In genomic region chrX:7218321-7219152, GRCh38 we compare ENCODE assay signal across 27 cellular contexts.
DNase-seq lines count a peak whose midpoint lies in the region; ATAC-seq and TF ChIP-seq lines count a peak whose summit lies in the region.
"Had no signal": no experiment of that assay in that cellular context is flagged by ENCODE, and none has a peak within 500 bp of the region (broad histone marks: within the 10 kb centered on the region; RNA-seq: fewer than 3 reads in every experiment).

No MANE protein-coding gene starts in this region.

- no peaks in the 10 kb centered on the region for H3K36me3 ChIP-seq in Caco-2 (ENCODE audit: control insufficient read depth, insufficient read depth, low read length)
- H3K36me3 ChIP-seq in HUES64 (ENCODE audit: insufficient read depth, low read length): no peaks in the 10 kb centered on the region
- H3K36me3 ChIP-seq: colonic mucosa, pancreas, suprapubic skin had no signal

- peak; percentile 58 to 65 for DNase-seq in Caco-2
- DNase-seq in WTC11 (ENCODE audit: low spot score): no peak
- DNase-seq in C1 segment of cervical spinal cord (lab: John Stamatoyannopoulos, UW): no peak
- DNase-seq in HEK293T (ENCODE audit: extremely low spot score): no peak
- DNase-seq in T-helper 2 cell: no peak
- DNase-seq: activated B cell treated with CpG ODN at 0.5 μM for 24 hours; activated CD4-positive, alpha-beta T cell treated with anti-CD3 and anti-CD28 coated beads, Interleukin-2, amount 10 ng/mL, durations not matched to agents 7 days and 5 days; activated gamma-delta T cell treated with Interleukin-2 at 50 U/mL for 16 hours; activated T-cell treated with anti-CD3 and anti-CD28 coated beads, Interleukin-2, amount 50 U/mL, for 24 hours; CD4-positive, CD25-positive, alpha-beta regulatory T cell; colonic mucosa; effector memory CD4-positive, alpha-beta T cell; NCI-H1417; NCI-H2029; NCI-H226; NCI-H526 treated with DMSO at 0.1 percent for 48 hours; pancreas; retina; stimulated activated naive CD4-positive, alpha-beta T cell had no signal

- peaks cover 25% of the 10 kb centered on the region for H3K36me3 Mint-ChIP-seq in Caco-2 (ENCODE audit: insufficient read depth, unreplicated experiment)
- no peaks in the 10 kb centered on the region for H3K36me3 Mint-ChIP-seq in WTC11

- WGBS in HUES64: 81% methylated on average over 5 of the region's 8 CpGs

- H3K4me1 ChIP-seq in Caco-2 (peaks cover 29% of the 10 kb centered on the region), HUES64 (ENCODE audit: insufficient read depth, low read length) (peaks cover 13% of the 10 kb centered on the region)
- H3K4me1 ChIP-seq: colonic mucosa, pancreas, suprapubic skin had no signal

- H3K27ac ChIP-seq in HUES64 (ENCODE audit: low read depth, low read length): no peak overlapping the region
- H3K27ac ChIP-seq: colonic mucosa, pancreas, skin epidermis, suprapubic skin had no signal

- H3K27me3 Mint-ChIP-seq in Caco-2 (ENCODE audit: insufficient read depth, unreplicated experiment) (no peaks in the 10 kb centered on the region), WTC11 (ENCODE audit: low read depth) (no peaks in the 10 kb centered on the region)
- H3K27me3 Mint-ChIP-seq: activated B cell treated with CpG ODN at 0.5 μM for 24 hours; activated CD4-positive, alpha-beta T cell treated with anti-CD3 and anti-CD28 coated beads, Interleukin-2, amount 10 ng/mL, durations not matched to agents 7 days and 5 days; activated T-cell treated with anti-CD3 and anti-CD28 coated beads, Interleukin-2, amount 50 U/mL, for 24 hours; CD4-positive, CD25-positive, alpha-beta regulatory T cell had no signal

- no peak for TF ChIP-seq CTCF in Caco-2 (IDR thresholded peaks at IDR 0.05; ENCODE audit: insufficient read depth in 1 of 2, low read depth in 1 of 2, low read length in 1 of 2, severe bottlenecking in 1 of 2, unreplicated experiment in 1 of 2)
- TF ChIP-seq CTCF in WTC11 (IDR thresholded peaks at IDR 0.05): no peak

- peak overlapping the region; percentile 12; the same call in 1 of the 2 replicates for H3K4me3 ChIP-seq in Caco-2 (ENCODE audit: low read depth, low read length)
- no peak overlapping the region for H3K4me3 ChIP-seq in HUES64 (ENCODE audit: low read length)
- H3K4me3 ChIP-seq: colonic mucosa, pancreas, skin epidermis, suprapubic skin had no signal

- H3K4me3 Mint-ChIP-seq in Caco-2 (ENCODE audit: unreplicated experiment) (peak overlapping the region; percentile 81), WTC11 (no peak overlapping the region)
- H3K4me3 Mint-ChIP-seq: activated B cell treated with CpG ODN at 0.5 μM for 24 hours; activated CD4-positive, alpha-beta T cell treated with anti-CD3 and anti-CD28 coated beads, Interleukin-2, amount 10 ng/mL, durations not matched to agents 7 days and 5 days; activated T-cell treated with anti-CD3 and anti-CD28 coated beads, Interleukin-2, amount 50 U/mL, for 24 hours; CD4-positive, CD25-positive, alpha-beta regulatory T cell; neural crest cell had no signal

- H3K27me3 ChIP-seq in Caco-2 (replicated peaks; ENCODE audit: control insufficient read depth, insufficient read depth, low read length): no peaks in the 10 kb centered on the region
- H3K27me3 ChIP-seq in HUES64 (ENCODE audit: insufficient read depth, low read length): no peaks in the 10 kb centered on the region
- H3K27me3 ChIP-seq: colonic mucosa, pancreas, suprapubic skin had no signal

- H3K9ac ChIP-seq in HUES64 (ENCODE audit: low read depth, low read length): 0 out of 2 replicates have a peak overlapping the region, but pooled peaks have one; percentile 26

- intact Hi-C loops in Caco-2 (cut with micrococcal nuclease; ENCODE audit: unreplicated experiment): loop anchor here (1.0 to 2.0 kb wide), 3 partner anchors 72 to 128 kb away; partner anchors contain the start of gene STS

- TSS peak; percentile 88 for BruUV-seq in Caco-2 (replicated peaks; lab: Mats Ljungman, UMichigan)

- POLR2A ChIA-PET in Caco-2 (lab: Charles Lee): no interaction called here
- POLR2A ChIA-PET in WTC11 (lab: Charles Lee): no interaction called here
- POLR2A ChIA-PET in HEK293T (lab: Yijun Ruan, JAX): no interaction called here

- peaks cover 23% of the 10 kb centered on the region for H3K4me1 Mint-ChIP-seq in Caco-2 (ENCODE audit: low read depth, unreplicated experiment)
- peaks cover 9% of the 10 kb centered on the region for H3K4me1 Mint-ChIP-seq in WTC11
- H3K4me1 Mint-ChIP-seq: activated CD4-positive, alpha-beta T cell treated with anti-CD3 and anti-CD28 coated beads, Interleukin-2, amount 10 ng/mL, durations not matched to agents 7 days and 5 days; CD4-positive, CD25-positive, alpha-beta regulatory T cell had no signal

- no peaks in the 10 kb centered on the region for H3K9me3 Mint-ChIP-seq in Caco-2 (ENCODE audit: unreplicated experiment)
- H3K9me3 Mint-ChIP-seq in WTC11: no peaks in the 10 kb centered on the region
- H3K9me3 Mint-ChIP-seq: activated B cell treated with CpG ODN at 0.5 μM for 24 hours had no signal

- H3K27ac Mint-ChIP-seq in Caco-2 (ENCODE audit: unreplicated experiment) (peak overlapping the region; percentile 94), WTC11 (no peak overlapping the region)
- H3K27ac Mint-ChIP-seq: activated B cell treated with CpG ODN at 0.5 μM for 24 hours; activated CD4-positive, alpha-beta T cell treated with anti-CD3 and anti-CD28 coated beads, Interleukin-2, amount 10 ng/mL, durations not matched to agents 7 days and 5 days; activated T-cell treated with anti-CD3 and anti-CD28 coated beads, Interleukin-2, amount 50 U/mL, for 24 hours had no signal

- CTCF ChIA-PET in Caco-2 (lab: Charles Lee) (interaction anchor here (1.1 kb wide), 2 partner anchors 27 to 86 kb away, joined by 3 to 4 read pairs; no protein-coding TSS in a partner anchor), WTC11 (lab: Charles Lee) (interaction anchor here (1.9 kb wide), 1 partner anchor 27 kb away, joined by 4 read pairs; no protein-coding TSS in a partner anchor), HEK293T (lab: Yijun Ruan, JAX) (no interaction called here)

- ATAC-seq in GM21717 (IDR thresholded peaks at IDR 0.05; ENCODE audit: unreplicated experiment) (peak; percentile 17), WTC11 (no peak), GM18858 (IDR thresholded peaks at IDR 0.05; ENCODE audit: unreplicated experiment) (no peak)
- ATAC-seq: HCT116, left lobe of liver, pancreas had no signal

- H3K9me3 ChIP-seq in Caco-2: no peaks in the 10 kb centered on the region
- H3K9me3 ChIP-seq in HUES64 (ENCODE audit: insufficient read depth, low read depth, low read length): no peaks in the 10 kb centered on the region
- H3K9me3 ChIP-seq: colonic mucosa, pancreas, suprapubic skin had no signal

TF ChIP-seq in WTC11, 78 proteins besides CTCF, POLR2A, EP300 and RAD21 (continues in another document):
- TF ChIP-seq ZBTB21 (CRISPR knock-in tag; IDR thresholded peaks at IDR 0.05; ENCODE audit: borderline replicate concordance): no peak
- TF ChIP-seq IRF2 (CRISPR knock-in tag; IDR thresholded peaks at IDR 0.05; ENCODE audit: borderline replicate concordance, low read depth): no peak
- TF ChIP-seq, protein P1, sequence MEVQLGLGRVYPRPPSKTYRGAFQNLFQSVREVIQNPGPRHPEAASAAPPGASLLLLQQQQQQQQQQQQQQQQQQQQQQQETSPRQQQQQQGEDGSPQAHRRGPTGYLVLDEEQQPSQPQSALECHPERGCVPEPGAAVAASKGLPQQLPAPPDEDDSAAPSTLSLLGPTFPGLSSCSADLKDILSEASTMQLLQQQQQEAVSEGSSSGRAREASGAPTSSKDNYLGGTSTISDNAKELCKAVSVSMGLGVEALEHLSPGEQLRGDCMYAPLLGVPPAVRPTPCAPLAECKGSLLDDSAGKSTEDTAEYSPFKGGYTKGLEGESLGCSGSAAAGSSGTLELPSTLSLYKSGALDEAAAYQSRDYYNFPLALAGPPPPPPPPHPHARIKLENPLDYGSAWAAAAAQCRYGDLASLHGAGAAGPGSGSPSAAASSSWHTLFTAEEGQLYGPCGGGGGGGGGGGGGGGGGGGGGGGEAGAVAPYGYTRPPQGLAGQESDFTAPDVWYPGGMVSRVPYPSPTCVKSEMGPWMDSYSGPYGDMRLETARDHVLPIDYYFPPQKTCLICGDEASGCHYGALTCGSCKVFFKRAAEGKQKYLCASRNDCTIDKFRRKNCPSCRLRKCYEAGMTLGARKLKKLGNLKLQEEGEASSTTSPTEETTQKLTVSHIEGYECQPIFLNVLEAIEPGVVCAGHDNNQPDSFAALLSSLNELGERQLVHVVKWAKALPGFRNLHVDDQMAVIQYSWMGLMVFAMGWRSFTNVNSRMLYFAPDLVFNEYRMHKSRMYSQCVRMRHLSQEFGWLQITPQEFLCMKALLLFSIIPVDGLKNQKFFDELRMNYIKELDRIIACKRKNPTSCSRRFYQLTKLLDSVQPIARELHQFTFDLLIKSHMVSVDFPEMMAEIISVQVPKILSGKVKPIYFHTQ (CRISPR knock-in tag; IDR thresholded peaks at IDR 0.05): no peak

TF ChIP-seq in HEK293T, 16 proteins besides CTCF, POLR2A, EP300 and RAD21:
- no peak for TF ChIP-seq ELF4 (IDR thresholded peaks at IDR 0.05)
- no peak for TF ChIP-seq FOXM1 (IDR thresholded peaks at IDR 0.05; ENCODE audit: borderline replicate concordance)
- no peak for TF ChIP-seq BHLHE40 (IDR thresholded peaks at IDR 0.05; ENCODE audit: borderline replicate concordance)
- TF ChIP-seq PKNOX1 (IDR thresholded peaks at IDR 0.05): no peak
- TF ChIP-seq NFRKB (IDR thresholded peaks at IDR 0.05): no peak
- TF ChIP-seq L3MBTL2 (conservative IDR thresholded peaks at IDR 0.05): no peak
- TF ChIP-seq LEF1 (IDR thresholded peaks at IDR 0.05; ENCODE audit: borderline replicate concordance): no peak
- TF ChIP-seq SUZ12 (IDR thresholded peaks at IDR 0.05): no peak
- TF ChIP-seq ARNT (IDR thresholded peaks at IDR 0.05): no peak
- no peak for TF ChIP-seq HDGF (IDR thresholded peaks at IDR 0.05; ENCODE audit: borderline replicate concordance)
- TF ChIP-seq FOXA1 (IDR thresholded peaks at IDR 0.05): no peak
- no peak for TF ChIP-seq FOXK2 (IDR thresholded peaks at IDR 0.05)
- TF ChIP-seq SP1 (IDR thresholded peaks at IDR 0.05): no peak
- no peak for TF ChIP-seq CTBP1 (IDR thresholded peaks at IDR 0.05; ENCODE audit: borderline replicate concordance)
- TF ChIP-seq ZNF384 (IDR thresholded peaks at IDR 0.05): no peak
- no peak for TF ChIP-seq TARDBP (IDR thresholded peaks at IDR 0.05)

Comparison
In these comparisons a context has a peak if more than half of its experiments do, and no peak if none do; other contexts are left out.
1. DNase-seq: peak in Caco-2 (2 of 2); none in WTC11 (single experiment), C1 segment of cervical spinal cord (0 of 14), HEK293T (single experiment) and T-helper 2 cell (0 of 5).